ENCODE assay signal across 10 cellular contexts in genomic region chr1:43932786-43933385, GRCh38. TPM values are rescaled to one million over a fixed set of nuclear protein-coding genes. Genes with fewer than 3 reads are reported as not detected.
DNase-seq lines count a peak whose midpoint lies in the region; ATAC-seq and TF ChIP-seq lines count a peak whose summit lies in the region.
"Had no signal": no experiment of that assay in that cellular context is flagged by ENCODE, and none has a peak within 500 bp of the region (broad histone marks: within the 10 kb centered on the region; RNA-seq: fewer than 3 reads in every experiment).

No MANE protein-coding gene starts in this region.

- TF ChIP-seq POLR2A in vagina (IDR thresholded peaks at IDR 0.05) (no peak), spleen (IDR thresholded peaks at IDR 0.05) (no peak)

- H3K4me1 ChIP-seq in cardiac muscle cell (ENCODE audit: low read depth): peaks cover 12% of the 10 kb centered on the region
- peaks cover 63% of the 10 kb centered on the region for H3K4me1 ChIP-seq in vagina
- H3K4me1 ChIP-seq in spleen: peaks cover 7 to 41% (median 34%) of the 10 kb centered on the region in 6 donors

- H3K9me3 ChIP-seq in cardiac muscle cell (ENCODE audit: low read depth): no peaks in the 10 kb centered on the region
- H3K9me3 ChIP-seq in vagina: no peaks in the 10 kb centered on the region
- H3K9me3 ChIP-seq in spleen: no peaks in the 10 kb centered on the region

- intact Hi-C loops in Right ventricle myocardium inferior (cut with DNase I): loop anchor here (5.0 to 10.0 kb wide), 2 partner anchors 51 to 98 kb away; no protein-coding TSS in a partner anchor
- intact Hi-C loops in vagina (cut with DNase I): loop anchor here (5.0 kb wide), 1 partner anchor 171 kb away; no protein-coding TSS in a partner anchor
- intact Hi-C loops in spleen (cut with DNase I; ENCODE audit: low total_unique reads): loop anchor here (5.0 to 10.0 kb wide), 2 partner anchors 171 to 408 kb away; no protein-coding TSS in a partner anchor

- peaks cover 33% of the 10 kb centered on the region for H3K27me3 Mint-ChIP-seq in activated naive CD8-positive, alpha-beta T cell treated with anti-CD3 and anti-CD28 coated beads, Interleukin-2, amount 50 U/mL, for 24 hours

- no peak overlapping the region for H3K27ac ChIP-seq in cardiac muscle cell
- H3K27ac ChIP-seq in vagina: peak overlapping the region; percentile 11
- H3K27ac ChIP-seq in spleen: no peak overlapping the region

- H3K4me3 ChIP-seq in cardiac muscle cell (peak overlapping the region; percentile 35), vagina (peak overlapping the region; percentile 38 to 50), spleen (peak overlapping the region in 4 of 8 donors; percentile 10 to 52 (median 20))

- H3K36me3 Mint-ChIP-seq in activated naive CD8-positive, alpha-beta T cell treated with anti-CD3 and anti-CD28 coated beads, Interleukin-2, amount 50 U/mL, for 24 hours (ENCODE audit: low read depth): no peaks in the 10 kb centered on the region

- H3K27me3 ChIP-seq in cardiac muscle cell: peaks cover 3% of the 10 kb centered on the region
- H3K27me3 ChIP-seq in vagina: no peaks in the 10 kb centered on the region
- H3K27me3 ChIP-seq in spleen (replicated peaks in 1 of 7): peaks cover 0 to 47% (median 31%) of the 10 kb centered on the region in 7 donors

- H3K27ac Mint-ChIP-seq in activated naive CD8-positive, alpha-beta T cell treated with anti-CD3 and anti-CD28 coated beads, Interleukin-2, amount 50 U/mL, for 24 hours: no peak overlapping the region

- no peaks in the 10 kb centered on the region for H3K9me3 Mint-ChIP-seq in activated naive CD8-positive, alpha-beta T cell treated with anti-CD3 and anti-CD28 coated beads, Interleukin-2, amount 50 U/mL, for 24 hours

- H3K4me1 Mint-ChIP-seq in activated naive CD8-positive, alpha-beta T cell treated with anti-CD3 and anti-CD28 coated beads, Interleukin-2, amount 50 U/mL, for 24 hours: peaks cover 17% of the 10 kb centered on the region

- H3K36me3 ChIP-seq in cardiac muscle cell (no peaks in the 10 kb centered on the region), vagina (no peaks in the 10 kb centered on the region), spleen (peaks cover 0 to 12% (median 2%) of the 10 kb centered on the region in 6 donors)

- no peak for ATAC-seq in Right ventricle myocardium inferior
- ATAC-seq in activated naive CD8-positive, alpha-beta T cell treated with anti-CD3 and anti-CD28 coated beads, Interleukin-2, amount 50 U/mL, for 24 hours: no peak
- no peak for ATAC-seq in GM21576 (IDR thresholded peaks at IDR 0.05; ENCODE audit: unreplicated experiment)
- ATAC-seq in HG03095 (IDR thresholded peaks at IDR 0.05; ENCODE audit: unreplicated experiment): no peak

- 28 to 37% (median 34%) methylated on average over 8 of the region's 8 CpGs for WGBS in spleen, 5 donors

- DNase-seq in cardiac muscle cell (ENCODE audit: low read depth in 1 of 2, low spot score in 1 of 2): peak in 1 of 2 donors; percentile 29
- DNase-seq in Right ventricle myocardium inferior (ENCODE audit: missing footprints): no peak
- no peak for DNase-seq in activated naive CD8-positive, alpha-beta T cell treated with anti-CD3 and anti-CD28 coated beads, Interleukin-2, amount 50 U/mL, for 24 hours
- DNase-seq in islet precursor cell: peak; percentile 79
- DNase-seq in vagina (ENCODE audit: extremely low spot score in 2 of 2): no peak
- DNase-seq in spleen: no peak
- DNase-seq: central memory CD4-positive, alpha-beta T cell; KBM-7 had no signal

- peak overlapping the region; percentile 23 for H3K4me3 Mint-ChIP-seq in activated naive CD8-positive, alpha-beta T cell treated with anti-CD3 and anti-CD28 coated beads, Interleukin-2, amount 50 U/mL, for 24 hours

- no peak for TF ChIP-seq CTCF in cardiac muscle cell (IDR thresholded peaks at IDR 0.05; ENCODE audit: low read depth, low read length)
- TF ChIP-seq CTCF in vagina (IDR thresholded peaks at IDR 0.05): no peak
- TF ChIP-seq CTCF in spleen (IDR thresholded peaks at IDR 0.05 in 8 of 11, conservative IDR thresholded peaks at IDR 0.05 in 3 of 11): no peak

RNA-seq across cellular contexts. Expression of gene ARTN, which starts 0.7 kb away (rescaled TPM):
- total RNA-seq in cardiac muscle cell (26.2 and 29.8 TPM in 2 replicates), Right ventricle myocardium inferior (0.49 TPM), vagina (17.4 TPM), spleen (1 to 10 TPM in 1 of 7 donors, under 1 TPM in 2, not detected in 4; 0.63 to 2.1 (median 0.81) TPM)
- polyA plus RNA-seq in cardiac muscle cell (50.5 and 60.4 TPM in 2 replicates), spleen (1 to 10 TPM in 1 of 3 donors, under 1 TPM in 2; 0.35 to 1.2 (median 0.52) TPM)

RNA-seq across cellular contexts. Expression of gene IPO13, which starts 13.9 kb away (rescaled TPM):
- total RNA-seq in cardiac muscle cell (26.2 and 29.2 TPM in 2 replicates), Right ventricle myocardium inferior (56.9 TPM), vagina (34.6 TPM), spleen (10 to 100 TPM; 18.2 to 27.4 (median 22.6) TPM)
- polyA plus RNA-seq in cardiac muscle cell (27.9 and 28.6 TPM in 2 replicates), spleen (10 to 100 TPM; 10.5 to 19.4 (median 16.4) TPM)

RNA-seq across cellular contexts. Expression of gene DPH2, which starts 36.9 kb away (rescaled TPM):
- total RNA-seq in cardiac muscle cell (17.1 and 20.7 TPM in 2 replicates), Right ventricle myocardium inferior (14.8 TPM), vagina (15.2 TPM), spleen (10 to 100 TPM; 22.9 to 36.5 (median 26.1) TPM)
- polyA plus RNA-seq in cardiac muscle cell (21.5 and 38.6 TPM in 2 replicates), spleen (10 to 100 TPM; 15.7 to 24.6 (median 17.6) TPM)

RNA-seq across cellular contexts. Expression of gene ATP6V0B, which starts 41.9 kb away (rescaled TPM):
- total RNA-seq in cardiac muscle cell (87.5 and 171 TPM in 2 replicates), Right ventricle myocardium inferior (84.5 TPM), vagina (71.5 TPM), spleen (100 to 1,000 TPM; 124 to 219 (median 133) TPM)
- polyA plus RNA-seq in cardiac muscle cell (263 and 316 TPM in 2 replicates), spleen (100 to 1,000 TPM; 176 to 205 (median 177) TPM)

RNA-seq across cellular contexts. Expression of gene B4GALT2, which starts 46.1 kb away (rescaled TPM):
- total RNA-seq in cardiac muscle cell: 81.6 and 83.3 TPM in 2 replicates
- 97.4 and 97.6 TPM in 2 replicates for polyA plus RNA-seq in cardiac muscle cell
- total RNA-seq in Right ventricle myocardium inferior: 39.1 TPM
- total RNA-seq in vagina: 31.4 TPM
- total RNA-seq in spleen: 10 to 100 TPM; 11.4 to 23.3 (median 13.2) TPM
- polyA plus RNA-seq in spleen: 10 to 100 TPM in 1 of 3 donors, 1 to 10 TPM in 2; 7.0 to 13.7 (median 7.7) TPM
